8 cellular contexts compared by ENCODE assay signal in genomic region chr20:40990542-40991120, GRCh38. TPM values are rescaled to one million over a fixed set of nuclear protein-coding genes. Genes with fewer than 3 reads are reported as not detected.
DNase-seq lines count a peak whose midpoint lies in the region; ATAC-seq, FAIRE-seq and TF ChIP-seq lines count a peak whose summit lies in the region.

No MANE protein-coding gene starts in this region.

- H3K4me3 ChIP-seq in BJ (ENCODE audit: low read depth, low read length) (no peak overlapping the region), colonic mucosa (no peak overlapping the region), right lobe of liver (no peak overlapping the region)

- ATAC-seq in HG03442 (IDR thresholded peaks at IDR 0.05; ENCODE audit: unreplicated experiment) (peak; percentile 50), right lobe of liver (peak; percentile 98 to 99 (median 99))

- FAIRE-seq in GM19239 (lab: Jason Lieb, UNC), result peak; percentile 95

- no peaks in the 10 kb centered on the region for H3K27me3 ChIP-seq in BJ (ENCODE audit: control insufficient read depth, insufficient read depth, low read length)
- H3K27me3 ChIP-seq in colonic mucosa, result no peaks in the 10 kb centered on the region
- H3K27me3 ChIP-seq in right lobe of liver, result no peaks in the 10 kb centered on the region

- no peak for TF ChIP-seq POLR2A in right lobe of liver (IDR thresholded peaks at IDR 0.05)

- CTCF ChIA-PET in BJ (lab: Yijun Ruan, JAX), result interaction anchor here (0.6 to 4.9 kb wide), 35 partner anchors 8 to 349 kb away, joined by 3 to 74 read pairs (median 4); partner anchors contain the start of gene LPIN3

- TF ChIP-seq CTCF in BJ (IDR thresholded peaks at IDR 0.05; ENCODE audit: insufficient read depth, low read depth, low read length) (peak; percentile 92), colonic mucosa (IDR thresholded peaks at IDR 0.05) (peak; percentile 67), right lobe of liver (IDR thresholded peaks at IDR 0.05) (peak; percentile 79 to 86 (median 84))

- POLR2A ChIA-PET in BJ (lab: Charles Lee), result interaction anchor here (0.5 kb wide), 1 partner anchor 350 kb away, joined by 4 read pairs; the partner anchor contains the start of gene LPIN3

- H3K9me3 ChIP-seq in colonic mucosa, result no peaks in the 10 kb centered on the region
- H3K9me3 ChIP-seq in right lobe of liver, result no peaks in the 10 kb centered on the region

- WGBS in right lobe of liver (ENCODE audit: insufficient coverage, low coverage, low lambda C conversion rate, missing lambda C conversion rate), result 0% methylated on average over 6 of the region's 10 CpGs

- H3K36me3 ChIP-seq in BJ (ENCODE audit: control insufficient read depth, insufficient read depth, low read length) (no peaks in the 10 kb centered on the region), colonic mucosa (no peaks in the 10 kb centered on the region), right lobe of liver (no peaks in the 10 kb centered on the region)

- H3K4me1 ChIP-seq in colonic mucosa, result no peaks in the 10 kb centered on the region
- no peaks in the 10 kb centered on the region for H3K4me1 ChIP-seq in right lobe of liver

- DNase-seq in BJ (ENCODE audit: low read depth) (no peak), GM19239 (ENCODE audit: insufficient read length, low spot score) (peak; percentile 54), NCI-H526 treated with DMSO at 0.1 percent for 48 hours (lab: John Stamatoyannopoulos, UW) (peak; percentile 58), colonic mucosa (peak; percentile 84), right lobe of liver (peak; percentile 75 to 79 (median 77))
- DNase-seq in activated CD4-positive, alpha-beta T cell treated with anti-CD3 and anti-CD28 coated beads for 4 hours, result peak; percentile 60 to 74
- peak; percentile 15 to 39 (median 31) for DNase-seq in stimulated activated CD4-positive, alpha-beta T cell treated with anti-CD3 and anti-CD28 coated beads, TNF-alpha, amount 100 ng/mL, for 1 hour (ENCODE audit: low read depth in 3 of 3, low spot score in 1 of 3)

- H3K27ac ChIP-seq in colonic mucosa, result no peak overlapping the region
- no peak overlapping the region for H3K27ac ChIP-seq in right lobe of liver

- intact Hi-C loops in colonic mucosa (cut with DNase I) (loop anchor here (2.0 kb wide), 1 partner anchor 104 kb away; no protein-coding TSS in a partner anchor), right lobe of liver (cut with DNase I) (loop anchor here in 1 of 2 donors (10.0 kb wide), 1 partner anchor 104 kb away; no protein-coding TSS in a partner anchor)

- peak overlapping the region in 1 of 2 donors; percentile 51 for H3K9ac ChIP-seq in colonic mucosa (ENCODE audit: low read depth in 2 of 2, low read length in 2 of 2)

RNA-seq across cellular contexts. Expression of gene TOP1, which starts 38.0 kb away (rescaled TPM):
- 4.0 and 8.0 TPM in 2 replicates for polyA plus RNA-seq in BJ (2011; rRNA removed)
- polyA minus RNA-seq in BJ (2011; rRNA and poly(A)+ RNA removed), result 6.8 and 9.9 TPM in 2 replicates
- total RNA-seq in colonic mucosa, result 10 to 100 TPM; 80.6 to 85.5 TPM
- 10 to 100 TPM; 17.3 to 29.7 (median 25.5) TPM for total RNA-seq in right lobe of liver
